Comparison of ENCODE assay signal across 8 cellular contexts in genomic region chr3:125054436-125055164, GRCh38. TPM values are rescaled to one million over a fixed set of nuclear protein-coding genes. Genes with fewer than 3 reads are reported as not detected.
DNase-seq lines count a peak whose midpoint lies in the region; ATAC-seq, FAIRE-seq and TF ChIP-seq lines count a peak whose summit lies in the region.

No MANE protein-coding gene starts in this region.

- TF ChIP-seq CTCF in MM.1S (IDR thresholded peaks at IDR 0.05; ENCODE audit: low read length) = no peak
- TF ChIP-seq CTCF in GM12878 (IDR thresholded peaks at IDR 0.05 in 2 of 3, conservative IDR thresholded peaks at IDR 0.05 in 1 of 3; ENCODE audit: control insufficient read depth in 2 of 3, extremely low read depth in 1 of 3, insufficient read depth in 1 of 3, low read depth in 3 of 3, low read length in 3 of 3) = no peak

- H3K9ac ChIP-seq in MM.1S (ENCODE audit: low read length) (no peak overlapping the region; the same call in 1 of the 2 replicates), GM12878 (ENCODE audit: control insufficient read depth, insufficient read depth, low read length) (peak overlapping the region; percentile 76)

- H3K27ac ChIP-seq in MM.1S (ENCODE audit: low read length) = no peak overlapping the region
- peak overlapping the region; percentile 81 for H3K27ac ChIP-seq in GM12878 (ENCODE audit: control insufficient read depth, insufficient read depth)
- H3K27ac ChIP-seq in small intestine (ENCODE audit: low read depth in 1 of 2, low read length in 1 of 2) = peak overlapping the region; percentile 22 to 87

- H3K79me2 ChIP-seq in MM.1S (ENCODE audit: low read length) (no peaks in the 10 kb centered on the region), GM12878 (ENCODE audit: control insufficient read depth, insufficient read depth, low read length) (peaks cover 54% of the 10 kb centered on the region)

- DNase-seq in COLO829 (ENCODE audit: low spot score) = peak; percentile 84
- peak; percentile 79 for DNase-seq in GM19239 (ENCODE audit: insufficient read length, low spot score)
- DNase-seq in MM.1S = peak; percentile 67
- peak; percentile 62 for DNase-seq in GM12878 (ENCODE audit: low read depth, low spot score)
- peak; percentile 53 for DNase-seq in inferior parietal cortex (ENCODE audit: extremely low spot score)
- peak; percentile 64 for DNase-seq in small intestine
- no peak for DNase-seq in NCI-H1417 treated with DMSO at 0.1 percent for 48 hours (lab: John Stamatoyannopoulos, UW)
- DNase-seq in stimulated activated CD4-positive, alpha-beta T cell treated with anti-CD3 and anti-CD28 coated beads, Interleukin-12 subunit alpha, Interleukin-12 subunit beta, amount 100 ng/mL, for 4 hours = no peak

- H3K9me3 ChIP-seq in MM.1S (replicated peaks; ENCODE audit: insufficient read depth, low read length) = no peaks in the 10 kb centered on the region
- H3K9me3 ChIP-seq in GM12878 (replicated peaks; ENCODE audit: control insufficient read depth, insufficient read depth, low read length) = no peaks in the 10 kb centered on the region
- no peaks in the 10 kb centered on the region for H3K9me3 ChIP-seq in small intestine (ENCODE audit: control insufficient read depth, low read depth)

- H3K4me1 ChIP-seq in MM.1S (ENCODE audit: low read length) (no peaks in the 10 kb centered on the region), GM12878 (ENCODE audit: control insufficient read depth, insufficient read depth, low read length) (peaks cover 26% of the 10 kb centered on the region), small intestine (ENCODE audit: control insufficient read depth in 2 of 2, insufficient read depth in 1 of 2, low read depth in 1 of 2, low read length in 1 of 2) (peaks cover 0 to 4% of the 10 kb centered on the region in 2 donors)

- POLR2A ChIA-PET in GM12878 (lab: Charles Lee) = interaction anchor here (0.9 to 1.5 kb wide), 3 partner anchors 49 to 87 kb away, joined by 3 to 9 read pairs (median 4); no protein-coding TSS in a partner anchor

- RAD21 ChIA-PET in GM12878 (lab: Charles Lee; ENCODE audit: unreplicated experiment) = interaction anchor here (1.0 to 4.0 kb wide), 8 partner anchors 53 to 321 kb away, joined by 3 to 39 read pairs (median 6); partner anchors contain the start of genes MUC13 and ZNF148

- H3K4me2 ChIP-seq in MM.1S (ENCODE audit: low read depth, low read length) = peak overlapping the region; percentile 88
- H3K4me2 ChIP-seq in GM12878 (ENCODE audit: control insufficient read depth, insufficient read depth) = peak overlapping the region; percentile 97

- no peak for TF ChIP-seq POLR2A in GM12878 (IDR thresholded peaks at IDR 0.05; ENCODE audit: low read depth, low read length)

- 0% methylated on average over 13 of the region's 13 CpGs for WGBS in GM12878 (ENCODE audit: insufficient coverage, insufficient replicate concordance, low lambda C conversion rate, missing lambda C conversion rate)
- 4 to 6% (median 4%) methylated on average over 13 of the region's 13 CpGs for WGBS in small intestine, 3 donors

- H3K36me3 ChIP-seq in MM.1S (replicated peaks; ENCODE audit: insufficient read depth, low read length) (no peaks in the 10 kb centered on the region), GM12878 (ENCODE audit: control insufficient read depth in 2 of 2, insufficient read depth in 2 of 2, low read length in 1 of 2) (0 out of 4 replicates have a peak, but pooled peaks cover 0 to 3% of the 10 kb centered on the region in 2 experiments), small intestine (ENCODE audit: control insufficient read depth in 2 of 2, insufficient read depth in 2 of 2, low read length in 2 of 2) (no peaks in the 10 kb centered on the region)

- H3K9me2 ChIP-seq in MM.1S (replicated peaks; ENCODE audit: insufficient read depth, low read length) = no peaks in the 10 kb centered on the region

- intact Hi-C loops in GM12878 (cut with micrococcal nuclease; ENCODE audit: unreplicated experiment) = loop anchor here (5.0 kb wide), 1 partner anchor 148 kb away; no protein-coding TSS in a partner anchor

- no peaks in the 10 kb centered on the region for H3F3A ChIP-seq in MM.1S (ENCODE audit: insufficient read depth, low read length)

- ATAC-seq in GM12878 = peak; percentile 61

- in situ Hi-C loops in GM12878 (cut with MboI) = no loop called here

- SMC1A ChIA-PET in GM12878 (lab: Charles Lee; ENCODE audit: uncharacterized antibody, unreplicated experiment) = interaction anchor here (0.7 to 3.6 kb wide), 18 partner anchors 9 to 537 kb away, joined by 3 to 33 read pairs (median 3); no protein-coding TSS in a partner anchor

- TF ChIP-seq EP300 in GM12878 (IDR thresholded peaks at IDR 0.05; ENCODE audit: borderline replicate concordance in 1 of 2, control insufficient read depth in 1 of 2, low read depth in 2 of 2, low read length in 2 of 2) = no peak

- H3K27me3 ChIP-seq in MM.1S (replicated peaks; ENCODE audit: insufficient read depth, low read length) (peaks cover 15% of the 10 kb centered on the region; the same call in 1 of the 2 replicates), GM12878 (replicated peaks in 1 of 2; ENCODE audit: control insufficient read depth in 2 of 2, insufficient read depth in 2 of 2, low read length in 1 of 2) (no peaks in the 10 kb centered on the region), small intestine (ENCODE audit: control insufficient read depth in 2 of 2, insufficient read depth in 2 of 2, low read length in 2 of 2) (no peaks in the 10 kb centered on the region)

- CTCF ChIA-PET in GM12878 (lab: Yijun Ruan, JAX) = interaction anchor here (0.9 to 1.1 kb wide), 4 partner anchors 33 to 121 kb away, joined by 3 to 5 read pairs (median 4); no protein-coding TSS in a partner anchor

- FAIRE-seq in GM19239 (lab: Jason Lieb, UNC) (peak; percentile 92), GM12878 (lab: Jason Lieb, UNC) (peak; percentile 77), small intestine (lab: Jason Lieb, UNC) (no peak)

- H2AFZ ChIP-seq in MM.1S (ENCODE audit: low read length) = peak overlapping the region; percentile 61
- H2AFZ ChIP-seq in GM12878 (ENCODE audit: control insufficient read depth, low read depth, low read length) = peak overlapping the region; percentile 68

- no peak for TF ChIP-seq RAD21 in GM12878 (IDR thresholded peaks at IDR 0.05; ENCODE audit: insufficient read depth, low read depth, low read length)

- TSS peak; percentile 61 for BruUV-seq in GM12878 (replicated peaks; lab: Mats Ljungman, UMichigan)

- peak overlapping the region; percentile 68 for H3K4me3 ChIP-seq in MM.1S (ENCODE audit: low read length)
- peak overlapping the region; percentile 93 for H3K4me3 ChIP-seq in GM12878
- H3K4me3 ChIP-seq in small intestine (ENCODE audit: low read depth in 1 of 2, low read length in 2 of 2) = peak overlapping the region; percentile 45 to 71

- H4K20me1 ChIP-seq in MM.1S (ENCODE audit: insufficient read depth, low read length) (no peaks in the 10 kb centered on the region), GM12878 (ENCODE audit: control insufficient read depth, insufficient read depth) (no peaks in the 10 kb centered on the region)

TF ChIP-seq in GM12878, 131 proteins besides CTCF, POLR2A, EP300 and RAD21 (continues in another document):
- TF ChIP-seq PBX3 (IDR thresholded peaks at IDR 0.05; ENCODE audit: insufficient replicate concordance, low read depth, low read length) (peak; percentile 74), BHLHE40 (IDR thresholded peaks at IDR 0.05; ENCODE audit: borderline replicate concordance in 1 of 2, low read depth in 2 of 2, low read length in 1 of 2) (peak; percentile 66 to 75; a peak in 3 of 4 replicates), FOXK2 (IDR thresholded peaks at IDR 0.05) (no peak), PML (IDR thresholded peaks at IDR 0.05; ENCODE audit: low read length) (peak; percentile 45; the same call in 1 of the 2 replicates)
- TF ChIP-seq, protein P1, sequence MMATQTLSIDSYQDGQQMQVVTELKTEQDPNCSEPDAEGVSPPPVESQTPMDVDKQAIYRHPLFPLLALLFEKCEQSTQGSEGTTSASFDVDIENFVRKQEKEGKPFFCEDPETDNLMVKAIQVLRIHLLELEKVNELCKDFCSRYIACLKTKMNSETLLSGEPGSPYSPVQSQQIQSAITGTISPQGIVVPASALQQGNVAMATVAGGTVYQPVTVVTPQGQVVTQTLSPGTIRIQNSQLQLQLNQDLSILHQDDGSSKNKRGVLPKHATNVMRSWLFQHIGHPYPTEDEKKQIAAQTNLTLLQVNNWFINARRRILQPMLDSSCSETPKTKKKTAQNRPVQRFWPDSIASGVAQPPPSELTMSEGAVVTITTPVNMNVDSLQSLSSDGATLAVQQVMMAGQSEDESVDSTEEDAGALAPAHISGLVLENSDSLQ (IDR thresholded peaks at IDR 0.05) = peak; percentile 94

RNA-seq across cellular contexts. Expression of gene HEG1, which starts 1.2 kb away (rescaled TPM):
- total RNA-seq in GM12878 (2013; cell fraction: nucleolus; rRNA removed) = 72.0 and 76.9 TPM in 2 replicates
- total RNA-seq in GM12878 (2014; rRNA removed) (10.5 and 10.9 TPM in 2 replicates), GM12878 (2014; rRNA removed; fragmentation: Illumina TruSeq; extraction: Trizol) (8.4 and 10.1 TPM in 2 replicates), GM12878 (2021) (31.1 and 32.1 TPM in 2 replicates)
- 10.0 TPM for polyA plus RNA-seq in GM12878 (2011; ENCODE audit: low read depth)
- polyA plus RNA-seq in GM12878 (2011; rRNA removed) (3.4 and 6.8 TPM in 2 replicates), GM12878 (2014; fragmentation: Illumina TruSeq; extraction: Trizol) (21.6 and 22.2 TPM in 2 replicates), GM12878 (2014; fragmentation: Nextera tagmentation; extraction: Ambion mirVana) (1 to 10 TPM; 2.2 to 4.1 TPM), GM12878 (2014; rRNA removed) (10.5 and 13.4 TPM in 2 replicates), GM12878 (2016; fragmentation: Nextera tagmentation; extraction: Ambion mirVana) (1 to 10 TPM; 2.7 TPM), small intestine (10 to 100 TPM in 1 of 3 donors, under 1 TPM in 2; 0.27 to 16.6 (median 0.45) TPM)
- 3.6 and 7.3 TPM in 2 replicates for polyA plus RNA-seq in GM12878 (2011; cell fraction: cytosol; rRNA removed)
- 10.7 and 12.9 TPM in 2 replicates for polyA plus RNA-seq in GM12878 (2011; cell fraction: nucleus; rRNA removed)
- 10.5 and 16.4 TPM in 2 replicates for polyA plus RNA-seq in GM12878 (2012)
- 10.7 and 19.5 TPM in 2 replicates for polyA minus RNA-seq in GM12878 (2011; rRNA and poly(A)+ RNA removed)
- 9.9 and 13.2 TPM in 2 replicates for polyA minus RNA-seq in GM12878 (2011; cell fraction: cytosol; rRNA and poly(A)+ RNA removed)
- polyA minus RNA-seq in GM12878 (2011; cell fraction: nucleus; rRNA and poly(A)+ RNA removed) = 6.5 and 13.8 TPM in 2 replicates

Comparison
In these comparisons a context has a peak if more than half of its experiments do, and no peak if none do; other contexts are left out.
1. DNase-seq: peak in COLO829 (single experiment), GM19239 (single experiment), MM.1S (single experiment), GM12878 (single experiment), inferior parietal cortex (single experiment) and small intestine (single experiment); none in NCI-H1417 treated with DMSO at 0.1 percent for 48 hours (single experiment) and stimulated activated CD4-positive, alpha-beta T cell treated with anti-CD3 and anti-CD28 coated beads, Interleukin-12 subunit alpha, Interleukin-12 subunit beta, amount 100 ng/mL, for 4 hours (single experiment).
2. Peak in every context shown above with its lines, with median percentiles within 50 percentile points of each other: H3K4me3 ChIP-seq.